7 cellular contexts compared by ENCODE assay signal in genomic region chr18:11854554-11854953, GRCh38. TPM values are rescaled to one million over a fixed set of nuclear protein-coding genes. Genes with fewer than 3 reads are reported as not detected.
DNase-seq lines count a peak whose midpoint lies in the region; ATAC-seq, FAIRE-seq and TF ChIP-seq lines count a peak whose summit lies in the region.
"Not testable (repeated sequence)": the region's sequence is repeated elsewhere in the genome, so short reads cannot be mapped to it uniquely, and the experiment has no call there.

No MANE protein-coding gene starts in this region.

- not testable (repeated sequence) for H2BK5ac ChIP-seq in H1 (ENCODE audit: low read depth, low read length)

- H3K79me1 ChIP-seq in H1 (ENCODE audit: low read depth, low read length): not testable (repeated sequence)

- not testable (repeated sequence) for ATAC-seq in CD4-positive, alpha-beta T cell (ENCODE audit: poor library complexity); naive B cell (ENCODE audit: low read depth in 2 of 2)

- not testable (repeated sequence) for DNase-seq in CD4-positive, alpha-beta T cell; activated T-cell treated with anti-CD3 and anti-CD28 coated beads, Interleukin-2, amount 50 U/mL, for 24 hours; H1 (ENCODE audit: low read depth in 1 of 2, low spot score in 2 of 2); naive B cell

- not testable (repeated sequence) for H3K9me3 Mint-ChIP-seq in CD4-positive, alpha-beta T cell; activated T-cell treated with anti-CD3 and anti-CD28 coated beads, Interleukin-2, amount 50 U/mL, for 24 hours; naive B cell; stimulated activated naive CD8-positive, alpha-beta T cell treated with anti-CD3 and anti-CD28 coated beads, Interleukin-15, Interleukin-2, amounts not matched to agents 100 ng/mL and 50 ng/mL, for 24 hours

- H3K36me3 ChIP-seq in Loucy (ENCODE audit: insufficient read depth, low read length); H1 (ENCODE audit: control insufficient read depth in 2 of 4, insufficient read depth in 4 of 4, low read length in 3 of 4); neural cell (ENCODE audit: insufficient read depth, low read length): not testable (repeated sequence)

- H3K56ac ChIP-seq in H1 (replicated peaks; ENCODE audit: insufficient read length, low read depth, low read length): not testable (repeated sequence)

- WGBS in H1 (ENCODE audit: extremely low coverage in 1 of 2, insufficient coverage in 1 of 2, insufficient read length in 1 of 2, insufficient replicate concordance in 2 of 2, low coverage in 1 of 2, low lambda C conversion rate in 2 of 2, missing lambda C conversion rate in 1 of 2), 2 experiments: 96% methylated on average over 6 of the region's 6 CpGs; no CpG with 5 or more reads in 1 of the 2 experiments

- peaks cover 18% of the 10 kb centered on the region for H4K20me1 ChIP-seq in Loucy (ENCODE audit: insufficient read depth, low read length, poor library complexity, severe bottlenecking)
- H4K20me1 ChIP-seq in H1 (replicated peaks in 1 of 2; ENCODE audit: control insufficient read depth in 1 of 2, insufficient read depth in 2 of 2, low read length in 2 of 2); neural cell (ENCODE audit: insufficient read depth): not testable (repeated sequence)

- H3K23ac ChIP-seq in H1 (ENCODE audit: insufficient read length): not testable (repeated sequence)

- H2BK12ac ChIP-seq in H1 (ENCODE audit: low read depth, low read length): not testable (repeated sequence)

- not testable (repeated sequence) for H3F3A ChIP-seq in Loucy (ENCODE audit: low read depth); neural cell (ENCODE audit: insufficient read depth, low read length, poor library complexity, severe bottlenecking)

- peak overlapping the region; percentile 58; the same call in 1 of the 2 replicates for H4K8ac ChIP-seq in H1 (ENCODE audit: extremely low read depth, insufficient read depth, low read length)

- H4K91ac ChIP-seq in H1 (replicated peaks; ENCODE audit: insufficient read length, low read length): not testable (repeated sequence)

- H3K27me3 Mint-ChIP-seq in CD4-positive, alpha-beta T cell; activated T-cell treated with anti-CD3 and anti-CD28 coated beads, Interleukin-2, amount 50 U/mL, for 24 hours; naive B cell; stimulated activated naive CD8-positive, alpha-beta T cell treated with anti-CD3 and anti-CD28 coated beads, Interleukin-15, Interleukin-2, amounts not matched to agents 100 ng/mL and 50 ng/mL, for 24 hours: not testable (repeated sequence)

- TF ChIP-seq POLR2A in H1 (IDR thresholded peaks at IDR 0.05; ENCODE audit: control extremely low read depth in 1 of 2, low read depth in 2 of 2, low read length in 2 of 2): not testable (repeated sequence)

- H3K27ac Mint-ChIP-seq in CD4-positive, alpha-beta T cell: peak overlapping the region; percentile 45
- H3K27ac Mint-ChIP-seq in activated T-cell treated with anti-CD3 and anti-CD28 coated beads, Interleukin-2, amount 50 U/mL, for 24 hours: peak overlapping the region; percentile 63
- H3K27ac Mint-ChIP-seq in naive B cell: peak overlapping the region in 4 of 6 donors; percentile 34 to 100 (median 50)
- peak overlapping the region; percentile 53 for H3K27ac Mint-ChIP-seq in stimulated activated naive CD8-positive, alpha-beta T cell treated with anti-CD3 and anti-CD28 coated beads, Interleukin-15, Interleukin-2, amounts not matched to agents 100 ng/mL and 50 ng/mL, for 24 hours

- H3K9me2 ChIP-seq in Loucy (replicated peaks; ENCODE audit: low read depth, low read length); neural cell (ENCODE audit: insufficient read depth, low read length): not testable (repeated sequence)

- H3K4me3 Mint-ChIP-seq in CD4-positive, alpha-beta T cell; activated T-cell treated with anti-CD3 and anti-CD28 coated beads, Interleukin-2, amount 50 U/mL, for 24 hours; stimulated activated naive CD8-positive, alpha-beta T cell treated with anti-CD3 and anti-CD28 coated beads, Interleukin-15, Interleukin-2, amounts not matched to agents 100 ng/mL and 50 ng/mL, for 24 hours: not testable (repeated sequence)
- H3K4me3 Mint-ChIP-seq in naive B cell: peak overlapping the region in 2 of 8 donors; percentile 43 to 97

- not testable (repeated sequence) for TF ChIP-seq RAD21 in H1 (IDR thresholded peaks at IDR 0.05 in 1 of 2, conservative IDR thresholded peaks at IDR 0.05 in 1 of 2; ENCODE audit: low read depth in 2 of 2, low read length in 2 of 2); neural cell (conservative IDR thresholded peaks at IDR 0.05)

- H3K14ac ChIP-seq in H1 (ENCODE audit: insufficient read length): not testable (repeated sequence)

- H2BK15ac ChIP-seq in H1 (ENCODE audit: low read length): not testable (repeated sequence)

- H2AK5ac ChIP-seq in H1 (ENCODE audit: low read depth, low read length): not testable (repeated sequence)

- POLR2A ChIA-PET in CD4-positive, alpha-beta T cell (lab: Charles Lee): not testable (repeated sequence)
- POLR2A ChIA-PET in H1 (lab: Charles Lee; ENCODE audit: partially characterized antibody): interaction anchor here (0.9 kb wide), 1 partner anchor 165 kb away, joined by 8 read pairs; no protein-coding TSS in a partner anchor

- H4K5ac ChIP-seq in H1 (ENCODE audit: insufficient read length, low read depth, low read length): not testable (repeated sequence)

- H2BK120ac ChIP-seq in H1 (replicated peaks; ENCODE audit: low read depth, low read length): not testable (repeated sequence)

- CTCF ChIA-PET in CD4-positive, alpha-beta T cell (lab: Charles Lee): not testable (repeated sequence)
- CTCF ChIA-PET in H1 (lab: Charles Lee; ENCODE audit: partially characterized antibody): interaction anchor here (0.6 kb wide), 1 partner anchor 138 kb away, joined by 3 read pairs; no protein-coding TSS in a partner anchor

- H2AFZ ChIP-seq in Loucy (ENCODE audit: low read length); H1 (ENCODE audit: low read length); neural cell (ENCODE audit: low read depth, low read length): not testable (repeated sequence)

- not testable (repeated sequence) for H2BK20ac ChIP-seq in H1 (ENCODE audit: low read length)

- H3K79me2 ChIP-seq in Loucy (ENCODE audit: insufficient read depth, low read length) (peaks cover 32% of the 10 kb centered on the region), H1 (ENCODE audit: control insufficient read depth in 1 of 2, insufficient read depth in 2 of 2, low read length in 2 of 2) (peaks cover 8 to 24% of the 10 kb centered on the region in 2 experiments; a peak in 3 of 4 replicates), neural cell (replicated peaks; ENCODE audit: insufficient read depth, low read length) (peaks cover 24% of the 10 kb centered on the region)

- H3K4me1 ChIP-seq in Loucy (ENCODE audit: insufficient read depth, low read length, poor library complexity, severe bottlenecking): peaks cover 30% of the 10 kb centered on the region
- peaks cover 3 to 13% (median 12%) of the 10 kb centered on the region in 4 experiments; a peak in 6 of 7 replicates for H3K4me1 ChIP-seq in H1 (replicated peaks in 1 of 4; ENCODE audit: control insufficient read depth in 3 of 4, insufficient read depth in 4 of 4, low read length in 3 of 4)

- H3K36me3 Mint-ChIP-seq in CD4-positive, alpha-beta T cell (ENCODE audit: low read depth): peaks cover 36% of the 10 kb centered on the region
- H3K36me3 Mint-ChIP-seq in activated T-cell treated with anti-CD3 and anti-CD28 coated beads, Interleukin-2, amount 50 U/mL, for 24 hours (ENCODE audit: low read depth): peaks cover 34% of the 10 kb centered on the region
- H3K36me3 Mint-ChIP-seq in naive B cell; stimulated activated naive CD8-positive, alpha-beta T cell treated with anti-CD3 and anti-CD28 coated beads, Interleukin-15, Interleukin-2, amounts not matched to agents 100 ng/mL and 50 ng/mL, for 24 hours (ENCODE audit: low read depth): not testable (repeated sequence)

- H3K4ac ChIP-seq in H1 (replicated peaks; ENCODE audit: insufficient read length, low read depth, low read length): not testable (repeated sequence)

- H3K4me1 Mint-ChIP-seq in CD4-positive, alpha-beta T cell (ENCODE audit: low read depth): peaks cover 51% of the 10 kb centered on the region
- peaks cover 42% of the 10 kb centered on the region for H3K4me1 Mint-ChIP-seq in activated T-cell treated with anti-CD3 and anti-CD28 coated beads, Interleukin-2, amount 50 U/mL, for 24 hours (ENCODE audit: low read depth)
- H3K4me1 Mint-ChIP-seq in naive B cell: peaks cover 29 to 57% (median 38%) of the 10 kb centered on the region in 3 donors
- peaks cover 50% of the 10 kb centered on the region for H3K4me1 Mint-ChIP-seq in stimulated activated naive CD8-positive, alpha-beta T cell treated with anti-CD3 and anti-CD28 coated beads, Interleukin-15, Interleukin-2, amounts not matched to agents 100 ng/mL and 50 ng/mL, for 24 hours (ENCODE audit: low read depth)

- H3K27me3 ChIP-seq in CD4-positive, alpha-beta T cell (ENCODE audit: control insufficient read depth, insufficient read depth, low read length); Loucy (ENCODE audit: insufficient read depth, low read length, poor library complexity, severe bottlenecking); H1 (replicated peaks in 1 of 4; ENCODE audit: control insufficient read depth in 3 of 4, extremely low read depth in 1 of 4, insufficient read depth in 3 of 4, low read length in 3 of 4); neural cell (ENCODE audit: insufficient read depth, low read depth, low read length): not testable (repeated sequence)

- not testable (repeated sequence) for H3K18ac ChIP-seq in H1 (ENCODE audit: extremely low read depth, low read length)

- not testable (repeated sequence) for H3K23me2 ChIP-seq in H1 (ENCODE audit: low read depth, low read length)

- not testable (repeated sequence) for TF ChIP-seq EP300 in H1 (IDR thresholded peaks at IDR 0.05; ENCODE audit: borderline replicate concordance in 1 of 2, low read depth in 2 of 2, low read length in 2 of 2); neural cell (conservative IDR thresholded peaks at IDR 0.05; ENCODE audit: poor library complexity, severe bottlenecking)

- H3K4me3 ChIP-seq in Loucy (ENCODE audit: low read length, poor library complexity, severe bottlenecking); H1 (ENCODE audit: extremely low read depth in 1 of 4, insufficient read depth in 2 of 4, low read depth in 3 of 4, low read length in 4 of 4): not testable (repeated sequence)
- H3K4me3 ChIP-seq in neural cell (ENCODE audit: low read length): peak overlapping the region; percentile 88

- peak overlapping the region; percentile 92 for H3K4me2 ChIP-seq in Loucy (ENCODE audit: low read depth, low read length, poor library complexity, severe bottlenecking)
- not testable (repeated sequence) for H3K4me2 ChIP-seq in H1 (ENCODE audit: insufficient read depth in 1 of 2, low read depth in 2 of 2, low read length in 2 of 2); neural cell (ENCODE audit: low read length)

- H3K27ac ChIP-seq in CD4-positive, alpha-beta T cell (ENCODE audit: low read depth, low read length); H1 (ENCODE audit: low read depth, low read length); neural cell (ENCODE audit: low read length): not testable (repeated sequence)

- FAIRE-seq in H1 (lab: Jason Lieb, UNC): not testable (repeated sequence)

- TF ChIP-seq CTCF in CD4-positive, alpha-beta T cell (IDR thresholded peaks at IDR 0.05); Loucy (conservative IDR thresholded peaks at IDR 0.05; ENCODE audit: low read length); H1 (IDR thresholded peaks at IDR 0.05; ENCODE audit: control extremely low read depth in 1 of 3, insufficient read depth in 1 of 3, low read depth in 1 of 3, low read length in 3 of 3); neural cell (IDR thresholded peaks at IDR 0.05; ENCODE audit: poor library complexity, severe bottlenecking): not testable (repeated sequence)

- H3K9ac ChIP-seq in Loucy (ENCODE audit: low read depth, low read length, poor library complexity, severe bottlenecking); H1 (replicated peaks in 1 of 4; ENCODE audit: extremely low read depth in 1 of 4, low read depth in 3 of 4, low read length in 3 of 4); neural cell (ENCODE audit: low read length): not testable (repeated sequence)

- not testable (repeated sequence) for H3K9me3 ChIP-seq in CD4-positive, alpha-beta T cell (ENCODE audit: control insufficient read depth, low read length); Loucy (ENCODE audit: insufficient read depth, low read depth, low read length); H1 (ENCODE audit: insufficient read depth in 2 of 2, low read depth in 1 of 2, low read length in 1 of 2); neural cell (ENCODE audit: low read length)

- intact Hi-C loops in CD4-positive, alpha-beta T cell (cut with DNase I, micrococcal nuclease): loop anchor here (5.0 to 10.0 kb wide), 4 partner anchors 100 to 1942 kb away; partner anchors contain the start of genes AFG3L2 (in 1 of the 2), NAPG (in 1 of the 2) and VAPA (in 1 of the 2)

RNA-seq across cellular contexts. Expression of gene CHMP1B, which starts 3.3 kb away (rescaled TPM):
- 10 to 100 TPM; 64.4 to 67.4 TPM for total RNA-seq in CD4-positive, alpha-beta T cell
- 42.8 and 43.2 TPM in 2 replicates for total RNA-seq in H1 (2021; fragmentation: NEBNext Ultra II Directional; extraction: Animal tissue kit (Norgen Biotek cat#: 25700))
- polyA plus RNA-seq in H1 (2011; rRNA removed) (30.5 and 32.3 TPM in 2 replicates), naive B cell (ENCODE audit: low read depth in 6 of 6) (100 to 1,000 TPM in 3 of 6 donors, 10 to 100 TPM in 3; 93.4 to 119 (median 101) TPM), neural cell (106 and 109 TPM in 2 replicates)
- 47.4 TPM for polyA plus RNA-seq in H1 (2011; cell fraction: cytosol; rRNA removed)
- polyA plus RNA-seq in H1 (2011; cell fraction: nucleus; rRNA removed): 20.3 TPM
- polyA plus RNA-seq in H1 (2012, experiment 1 of 2): 31.2 to 43.4 TPM (median 35.0 TPM) in 4 replicates
- polyA plus RNA-seq in H1 (2012, experiment 2 of 2): 9.4 TPM
- 30.5 TPM for polyA plus RNA-seq in H1 (2013, experiment 1 of 2)
- polyA plus RNA-seq in H1 (2013, experiment 2 of 2): 30.2 TPM
- 20.1 and 22.6 TPM in 2 replicates for polyA minus RNA-seq in H1 (2011; rRNA and poly(A)+ RNA removed)
- polyA minus RNA-seq in H1 (2011; cell fraction: cytosol; rRNA and poly(A)+ RNA removed): 14.7 TPM
- 16.3 TPM for polyA minus RNA-seq in H1 (2011; cell fraction: nucleus; rRNA and poly(A)+ RNA removed)
- polyA minus RNA-seq in neural cell: 123 and 130 TPM in 2 replicates

RNA-seq across cellular contexts. Expression of gene MPPE1, which starts 53.6 kb away (rescaled TPM):
- total RNA-seq in CD4-positive, alpha-beta T cell: 10 to 100 TPM; 62.6 to 68.3 TPM
- total RNA-seq in H1 (2021; fragmentation: NEBNext Ultra II Directional; extraction: Animal tissue kit (Norgen Biotek cat#: 25700)): 20.9 and 22.1 TPM in 2 replicates
- polyA plus RNA-seq in H1 (2011; rRNA removed) (13.1 and 13.7 TPM in 2 replicates), naive B cell (ENCODE audit: low read depth in 6 of 6) (10 to 100 TPM; 41.2 to 59.4 (median 50.1) TPM), neural cell (48.3 and 53.4 TPM in 2 replicates)
- polyA plus RNA-seq in H1 (2011; cell fraction: cytosol; rRNA removed): 16.8 TPM
- polyA plus RNA-seq in H1 (2011; cell fraction: nucleus; rRNA removed): 38.3 TPM
- polyA plus RNA-seq in H1 (2012, experiment 1 of 2): 18.6 to 29.5 TPM (median 24.5 TPM) in 4 replicates
- polyA plus RNA-seq in H1 (2012, experiment 2 of 2): 7.4 TPM
- polyA plus RNA-seq in H1 (2013, experiment 1 of 2): 17.2 TPM
- 16.3 TPM for polyA plus RNA-seq in H1 (2013, experiment 2 of 2)
- polyA minus RNA-seq in H1 (2011; rRNA and poly(A)+ RNA removed): 10.2 and 15.1 TPM in 2 replicates
- polyA minus RNA-seq in H1 (2011; cell fraction: cytosol; rRNA and poly(A)+ RNA removed): 11.2 TPM
- 28.3 TPM for polyA minus RNA-seq in H1 (2011; cell fraction: nucleus; rRNA and poly(A)+ RNA removed)
- 22.4 and 26.3 TPM in 2 replicates for polyA minus RNA-seq in neural cell
